ENCODE assay signal across 9 cellular contexts in the genomic region with DNA sequence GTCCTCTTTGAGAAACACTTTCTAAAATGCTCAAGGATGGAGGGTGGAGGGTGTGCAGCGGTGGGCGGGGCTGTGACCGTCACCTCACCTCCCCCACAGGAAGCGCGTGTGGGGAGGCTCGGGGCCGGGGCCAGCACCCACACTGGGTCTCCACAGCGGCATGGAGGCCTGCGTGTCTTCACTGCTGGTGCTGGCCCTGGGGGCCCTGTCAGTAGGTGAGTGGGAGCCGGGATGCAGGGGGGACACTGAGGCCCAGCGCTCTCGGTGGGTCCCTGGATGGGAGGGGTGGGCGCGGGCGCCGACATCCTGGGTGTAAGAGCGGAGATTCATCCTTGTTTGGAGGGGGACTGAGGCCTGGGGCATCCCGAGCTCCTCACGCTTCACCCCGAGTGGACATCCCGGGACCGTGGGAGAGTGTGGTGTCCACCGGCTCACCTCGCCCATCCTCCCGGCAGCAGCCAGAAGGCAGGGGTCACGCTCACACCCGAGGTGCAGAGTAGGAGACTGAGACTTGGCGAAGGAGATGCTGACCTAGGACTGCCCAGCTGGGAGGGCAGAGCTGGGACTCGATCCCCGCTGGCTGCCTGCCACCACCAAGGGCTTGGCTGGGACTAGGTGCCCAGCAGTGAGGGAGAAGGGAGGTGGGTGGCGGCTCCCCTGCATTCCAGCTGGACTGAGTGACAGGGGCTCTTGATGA. TPM values are rescaled to one million over a fixed set of nuclear protein-coding genes. Genes with fewer than 3 reads are reported as not detected.
DNase-seq lines count a peak whose midpoint lies in the region; ATAC-seq and TF ChIP-seq lines count a peak whose summit lies in the region.
"Had no signal": no experiment of that assay in that cellular context is flagged by ENCODE, and none has a peak within 500 bp of the region (broad histone marks: within the 10 kb centered on the region; RNA-seq: fewer than 3 reads in every experiment).

Gene GZMM, plus strand, starts transcription at position 142 of the 697 bp plus-strand sequence. Its CDS starts 19 bp downstream, at position 161.

- H3K36me3 Mint-ChIP-seq in T-helper 1 cell treated with Interleukin-12 subunit alpha and Interleukin-12 subunit beta and Interleukin-4 antibody, amounts not matched to agents 30 μg/mL and 1 μg/mL, for 36 hours (ENCODE audit: low read depth), result peaks cover 7% of the 10 kb centered on the region
- peaks cover 0 to 15% (median 4%) of the 10 kb centered on the region in 3 donors for H3K36me3 Mint-ChIP-seq in naive thymus-derived CD8-positive, alpha-beta T cell
- peaks cover 10 to 12% of the 10 kb centered on the region in 2 donors for H3K36me3 Mint-ChIP-seq in stimulated activated naive B cell treated with anti-CD40 and anti-IgM and Interleukin-4, amounts not matched to agents 10 μg/mL and 1 μg/mL and 100 μg/mL, for 72 hours

- H3K4me1 Mint-ChIP-seq in T-helper 1 cell treated with Interleukin-12 subunit alpha and Interleukin-12 subunit beta and Interleukin-4 antibody, amounts not matched to agents 30 μg/mL and 1 μg/mL, for 36 hours (ENCODE audit: low read depth), result peaks cover 11% of the 10 kb centered on the region
- H3K4me1 Mint-ChIP-seq in naive thymus-derived CD8-positive, alpha-beta T cell, result peaks cover 4 to 36% (median 20%) of the 10 kb centered on the region in 4 donors
- H3K4me1 Mint-ChIP-seq in stimulated activated naive B cell treated with anti-CD40 and anti-IgM and Interleukin-4, amounts not matched to agents 10 μg/mL and 1 μg/mL and 100 μg/mL, for 72 hours, result peaks cover 2 to 12% of the 10 kb centered on the region in 2 donors

- POLR2A ChIA-PET in naive thymus-derived CD8-positive, alpha-beta T cell (lab: Charles Lee), result interaction anchor here (1.0 to 3.1 kb wide), 6 partner anchors 12 to 116 kb away, joined by 3 to 17 read pairs (median 4); partner anchors contain the start of gene CDC34

- DNase-seq in activated T-helper 1 cell treated with anti-CD3 and anti-CD28 coated beads, Interleukin-2, amount 50 U/mL, for 16 hours (ENCODE audit: low read depth in 1 of 2, low spot score in 1 of 2), result peak; percentile 54 to 66
- peak; percentile 68 to 90 (median 82) for DNase-seq in naive thymus-derived CD8-positive, alpha-beta T cell
- no peak for DNase-seq in stimulated activated naive B cell treated with anti-CD40 and anti-IgM and Interleukin-4, amounts not matched to agents 10 μg/mL and 1 μg/mL and 100 μg/mL, for 72 hours
- no peak for DNase-seq in COLO829 (ENCODE audit: low spot score)
- no peak for DNase-seq in coronary artery (ENCODE audit: low spot score)

- peak within 1 kb of the TSS; percentile 92 for H3K27ac Mint-ChIP-seq in T-helper 1 cell treated with Interleukin-12 subunit alpha and Interleukin-12 subunit beta and Interleukin-4 antibody, amounts not matched to agents 30 μg/mL and 1 μg/mL, for 36 hours
- H3K27ac Mint-ChIP-seq in naive thymus-derived CD8-positive, alpha-beta T cell, result peak within 1 kb of the TSS; percentile 57 to 97 (median 95)
- no peak within 1 kb of the TSS for H3K27ac Mint-ChIP-seq in stimulated activated naive B cell treated with anti-CD40 and anti-IgM and Interleukin-4, amounts not matched to agents 10 μg/mL and 1 μg/mL and 100 μg/mL, for 72 hours

- peak; percentile 95 to 96 for ATAC-seq in naive thymus-derived CD8-positive, alpha-beta T cell
- peak; percentile 53 to 55 for ATAC-seq in stimulated activated naive B cell treated with anti-CD40 and anti-IgM and Interleukin-4, amounts not matched to agents 10 μg/mL and 1 μg/mL and 100 μg/mL, for 72 hours (replicated peaks)
- ATAC-seq in HG03520 (IDR thresholded peaks at IDR 0.05; ENCODE audit: unreplicated experiment) (no peak), GM21529 (IDR thresholded peaks at IDR 0.05; ENCODE audit: unreplicated experiment) (no peak)

- no peaks in the 10 kb centered on the region for H3K27me3 Mint-ChIP-seq in T-helper 1 cell treated with Interleukin-12 subunit alpha and Interleukin-12 subunit beta and Interleukin-4 antibody, amounts not matched to agents 30 μg/mL and 1 μg/mL, for 36 hours (ENCODE audit: low read depth)
- H3K27me3 Mint-ChIP-seq in naive thymus-derived CD8-positive, alpha-beta T cell, result no peaks in the 10 kb centered on the region
- H3K27me3 Mint-ChIP-seq in stimulated activated naive B cell treated with anti-CD40 and anti-IgM and Interleukin-4, amounts not matched to agents 10 μg/mL and 1 μg/mL and 100 μg/mL, for 72 hours, result peaks cover 9 to 10% of the 10 kb centered on the region in 2 donors

- no peaks in the 10 kb centered on the region for H3K9me3 Mint-ChIP-seq in T-helper 1 cell treated with Interleukin-12 subunit alpha and Interleukin-12 subunit beta and Interleukin-4 antibody, amounts not matched to agents 30 μg/mL and 1 μg/mL, for 36 hours
- H3K9me3 Mint-ChIP-seq in naive thymus-derived CD8-positive, alpha-beta T cell, result no peaks in the 10 kb centered on the region
- no peaks in the 10 kb centered on the region for H3K9me3 Mint-ChIP-seq in stimulated activated naive B cell treated with anti-CD40 and anti-IgM and Interleukin-4, amounts not matched to agents 10 μg/mL and 1 μg/mL and 100 μg/mL, for 72 hours

- H3K4me3 ChIP-seq in coronary artery, result no peak within 1 kb of the TSS
- H3K4me3 ChIP-seq: hepatocyte had no signal

- no peak for TF ChIP-seq CTCF in coronary artery (IDR thresholded peaks at IDR 0.05)

- H3K27ac ChIP-seq in coronary artery, result no peak within 1 kb of the TSS
- H3K27ac ChIP-seq: hepatocyte had no signal

- peak within 1 kb of the TSS; percentile 87 for H3K4me3 Mint-ChIP-seq in T-helper 1 cell treated with Interleukin-12 subunit alpha and Interleukin-12 subunit beta and Interleukin-4 antibody, amounts not matched to agents 30 μg/mL and 1 μg/mL, for 36 hours
- H3K4me3 Mint-ChIP-seq in naive thymus-derived CD8-positive, alpha-beta T cell, result peak within 1 kb of the TSS; percentile 89 to 96 (median 91)
- no peak within 1 kb of the TSS for H3K4me3 Mint-ChIP-seq in stimulated activated naive B cell treated with anti-CD40 and anti-IgM and Interleukin-4, amounts not matched to agents 10 μg/mL and 1 μg/mL and 100 μg/mL, for 72 hours

RNA-seq across cellular contexts. Expression of gene GZMM, which starts in this region (rescaled TPM):
- 10 to 100 TPM; 46.9 to 55.9 TPM for total RNA-seq in naive thymus-derived CD8-positive, alpha-beta T cell
- polyA plus RNA-seq in naive thymus-derived CD8-positive, alpha-beta T cell, result 100 to 1,000 TPM; 228 to 450 (median 333) TPM
- total RNA-seq: hepatocyte had no signal
- polyA plus RNA-seq: hepatocyte had no signal

Comparison
In these comparisons a context has a peak if more than half of its experiments do, and no peak if none do; other contexts are left out.
1. H3K4me3 Mint-ChIP-seq: peak in T-helper 1 cell treated with Interleukin-12 subunit alpha and Interleukin-12 subunit beta and Interleukin-4 antibody, amounts not matched to agents 30 μg/mL and 1 μg/mL, for 36 hours (single experiment) and naive thymus-derived CD8-positive, alpha-beta T cell (10 of 10); none in stimulated activated naive B cell treated with anti-CD40 and anti-IgM and Interleukin-4, amounts not matched to agents 10 μg/mL and 1 μg/mL and 100 μg/mL, for 72 hours (0 of 2).
2. DNase-seq: peak in activated T-helper 1 cell treated with anti-CD3 and anti-CD28 coated beads, Interleukin-2, amount 50 U/mL, for 16 hours (2 of 2) and naive thymus-derived CD8-positive, alpha-beta T cell (10 of 10); none in stimulated activated naive B cell treated with anti-CD40 and anti-IgM and Interleukin-4, amounts not matched to agents 10 μg/mL and 1 μg/mL and 100 μg/mL, for 72 hours (single experiment), COLO829 (single experiment) and coronary artery (single experiment).
3. ATAC-seq: peak in naive thymus-derived CD8-positive, alpha-beta T cell (2 of 2) and stimulated activated naive B cell treated with anti-CD40 and anti-IgM and Interleukin-4, amounts not matched to agents 10 μg/mL and 1 μg/mL and 100 μg/mL, for 72 hours (2 of 2); none in HG03520 (single experiment) and GM21529 (single experiment).